8 cellular contexts compared by ENCODE assay signal in the genomic region with DNA sequence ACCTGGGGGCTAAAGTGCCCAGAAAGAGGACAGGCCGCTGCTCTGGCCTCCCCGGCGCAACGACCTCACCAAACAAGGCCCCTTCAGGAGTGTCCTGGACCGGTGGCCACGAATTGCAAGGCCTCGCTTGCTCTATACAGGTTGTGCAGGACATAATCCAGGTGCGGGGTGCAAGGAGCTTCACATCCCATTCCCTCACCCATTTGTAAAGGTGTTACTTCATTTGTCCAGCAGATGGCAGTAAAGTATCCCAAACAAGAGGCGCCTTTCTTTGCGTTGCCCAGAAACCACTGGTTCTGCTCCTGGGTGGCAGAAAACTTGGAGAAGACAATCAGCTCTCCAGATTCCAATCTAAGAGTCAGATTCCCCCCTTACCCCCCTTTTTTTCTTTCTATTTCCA. TPM values are rescaled to one million over a fixed set of nuclear protein-coding genes. Genes with fewer than 3 reads are reported as not detected.
DNase-seq lines count a peak whose midpoint lies in the region; ATAC-seq and TF ChIP-seq lines count a peak whose summit lies in the region.

No MANE protein-coding gene starts in this region.

- no peaks in the 10 kb centered on the region for H3K9me3 ChIP-seq in uterus

- peak; percentile 11 to 46 for DNase-seq in stimulated activated CD4-positive, alpha-beta T cell treated with anti-CD3 and anti-CD28 coated beads, Interleukin-1b, Interleukin-23, amount 100 ng/mL, for 4 hours (ENCODE audit: low read depth in 2 of 2)
- DNase-seq in stimulated activated CD4-positive, alpha-beta T cell treated with anti-CD3 and anti-CD28 coated beads, Interleukin-1b, Interleukin-23, amount 100 ng/mL, for 48 hours = no peak
- DNase-seq in LoVo (ENCODE audit: low spot score) (peak; percentile 69), SHP77 (lab: John Stamatoyannopoulos, UW) (peak; percentile 69 to 76), ecto neural progenitor cell (ENCODE audit: low spot score) (peak; percentile 57), lung microvascular endothelial cell (ENCODE audit: low read depth in 2 of 2) (peak; percentile 72 to 82), uterus (peak; percentile 28 to 65)

- H3K4me1 ChIP-seq in uterus = no peaks in the 10 kb centered on the region

- no peak for ATAC-seq in HG02852 (IDR thresholded peaks at IDR 0.05; ENCODE audit: unreplicated experiment)

- intact Hi-C loops in uterus (cut with DNase I; ENCODE audit: low total_unique reads) = loop anchor here (5.0 to 10.0 kb wide), 2 partner anchors 124 to 222 kb away; no protein-coding TSS in a partner anchor

- H3K36me3 ChIP-seq in uterus = no peaks in the 10 kb centered on the region

- no peak overlapping the region for H3K27ac ChIP-seq in uterus

- peak; percentile 72 to 88 (median 85) for TF ChIP-seq CTCF in uterus (IDR thresholded peaks at IDR 0.05)

- H3K27me3 ChIP-seq in uterus = no peaks in the 10 kb centered on the region

- H3K4me3 ChIP-seq in uterus = no peak overlapping the region

- TF ChIP-seq POLR2A in uterus (IDR thresholded peaks at IDR 0.05) = no peak

RNA-seq across cellular contexts. Expression of a gene that starts 35.9 kb away (rescaled TPM):
- total RNA-seq in lung microvascular endothelial cell = 4.4 and 7.9 TPM in 2 replicates
- total RNA-seq in uterus = 100 to 1,000 TPM in 1 of 4 donors, 10 to 100 TPM in 2, 1 to 10 TPM in 1; 7.4 to 318 (median 58.5) TPM
